In the genomic region with DNA sequence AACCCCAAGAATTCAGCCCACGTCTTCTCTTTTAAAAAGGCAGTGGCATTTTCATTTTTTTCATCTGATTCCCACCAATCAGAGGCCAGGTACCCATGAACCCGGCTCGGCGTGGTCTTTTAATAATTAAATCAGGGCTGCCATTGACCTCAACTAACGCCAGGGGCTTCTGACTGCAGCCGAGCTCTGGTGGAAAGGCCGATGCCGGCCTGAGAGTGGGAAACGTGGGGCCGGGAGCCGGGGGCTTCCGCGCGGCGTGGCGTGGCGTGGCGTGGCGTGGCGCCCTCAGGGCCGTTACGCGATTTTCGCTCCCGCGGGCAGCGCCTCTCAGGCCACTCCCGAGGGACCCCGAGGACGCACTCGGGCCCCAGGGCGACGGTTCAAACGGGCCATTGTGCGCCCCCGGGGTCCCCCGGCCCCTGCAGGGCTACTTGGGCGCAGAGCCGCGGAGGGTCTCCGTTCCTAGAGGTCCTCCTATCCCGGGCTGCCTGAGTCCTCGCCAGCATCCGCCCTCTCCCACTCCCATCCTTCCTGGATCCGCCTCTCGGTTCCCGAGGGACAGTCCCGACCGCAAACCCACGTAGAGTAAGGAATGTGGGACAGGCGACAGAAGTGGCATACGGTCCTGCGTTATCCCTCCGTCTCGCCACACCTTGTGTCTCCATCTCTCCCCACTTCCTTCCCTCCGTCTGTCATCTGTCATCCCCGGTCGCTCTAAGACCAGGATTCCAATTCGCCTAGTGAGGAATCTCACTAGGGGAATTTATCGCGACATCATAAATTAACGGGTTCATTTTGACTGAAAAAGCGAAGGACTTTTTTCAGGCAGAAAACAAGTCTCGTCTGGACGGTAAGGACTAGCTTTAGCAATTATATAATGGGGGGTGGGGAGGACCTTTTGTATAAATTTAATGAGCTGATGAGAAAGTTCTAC, we compare ENCODE assay signal across 1 cellular context.
A peak's percentile ranks its signal among the peaks of the same experiment; 100 is the strongest.
TF ChIP-seq lines count a peak whose summit lies in the region.

No MANE protein-coding gene starts in this region.

TF ChIP-seq in HepG2, 621 proteins besides CTCF, POLR2A, EP300 and RAD21 (continued from another document and continues in another):
- TF ChIP-seq HDAC1 (CRISPR knock-in tag; IDR thresholded peaks at IDR 0.05): peak; percentile 69
- peak; percentile 18; the same call in 1 of the 2 replicates for TF ChIP-seq CBFB (CRISPR knock-in tag; IDR thresholded peaks at IDR 0.05)
- peak; percentile 87; the same call in 1 of the 2 replicates for TF ChIP-seq ZNF225 (CRISPR knock-in tag; IDR thresholded peaks at IDR 0.05)
- TF ChIP-seq CHD2 (IDR thresholded peaks at IDR 0.05; ENCODE audit: low read depth, low read length): no peak
- no peak for TF ChIP-seq NAIF1 (CRISPR knock-in tag; IDR thresholded peaks at IDR 0.05; ENCODE audit: borderline replicate concordance)
- TF ChIP-seq MED8 (CRISPR knock-in tag; IDR thresholded peaks at IDR 0.05; ENCODE audit: insufficient replicate concordance): no peak
- TF ChIP-seq FIP1L1 (IDR thresholded peaks at IDR 0.05; ENCODE audit: borderline replicate concordance, insufficient read depth, low read depth, low read length): no peak
- TF ChIP-seq BHLHE40 (IDR thresholded peaks at IDR 0.05; ENCODE audit: low read length): no peak
- no peak for TF ChIP-seq ZFAT (CRISPR knock-in tag; conservative IDR thresholded peaks at IDR 0.05)
- TF ChIP-seq ZNF577 (CRISPR knock-in tag; IDR thresholded peaks at IDR 0.05; ENCODE audit: borderline replicate concordance, low read depth): 0 out of 2 replicates have a peak, but pooled peaks have one; percentile 9
- no peak for TF ChIP-seq ZNF773 (CRISPR knock-in tag; IDR thresholded peaks at IDR 0.05; ENCODE audit: borderline replicate concordance)
- TF ChIP-seq ZNF850 (CRISPR knock-in tag; conservative IDR thresholded peaks at IDR 0.05): 0 out of 2 replicates have a peak, but pooled peaks have one; percentile 61
- TF ChIP-seq SP5 (CRISPR knock-in tag; IDR thresholded peaks at IDR 0.05; ENCODE audit: borderline replicate concordance, low read depth): no peak
- TF ChIP-seq MTF1 (CRISPR knock-in tag; IDR thresholded peaks at IDR 0.05): no peak
- TF ChIP-seq, protein P1, sequence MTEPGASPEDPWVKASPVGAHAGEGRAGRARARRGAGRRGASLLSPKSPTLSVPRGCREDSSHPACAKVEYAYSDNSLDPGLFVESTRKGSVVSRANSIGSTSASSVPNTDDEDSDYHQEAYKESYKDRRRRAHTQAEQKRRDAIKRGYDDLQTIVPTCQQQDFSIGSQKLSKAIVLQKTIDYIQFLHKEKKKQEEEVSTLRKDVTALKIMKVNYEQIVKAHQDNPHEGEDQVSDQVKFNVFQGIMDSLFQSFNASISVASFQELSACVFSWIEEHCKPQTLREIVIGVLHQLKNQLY (CRISPR knock-in tag; IDR thresholded peaks at IDR 0.05): no peak
- TF ChIP-seq SAP130 (CRISPR knock-in tag; IDR thresholded peaks at IDR 0.05; ENCODE audit: low read depth): peak; percentile 61; the same call in 1 of the 2 replicates
- no peak for TF ChIP-seq FOXC1 (CRISPR knock-in tag; IDR thresholded peaks at IDR 0.05; ENCODE audit: borderline replicate concordance)
- no peak for TF ChIP-seq YEATS2 (CRISPR knock-in tag; IDR thresholded peaks at IDR 0.05; ENCODE audit: borderline replicate concordance)
- TF ChIP-seq FOSL1 (CRISPR knock-in tag; IDR thresholded peaks at IDR 0.05; ENCODE audit: borderline replicate concordance): no peak
- no peak for TF ChIP-seq PAF1 (CRISPR knock-in tag; IDR thresholded peaks at IDR 0.05)
- peak; percentile 23; the same call in 1 of the 2 replicates for TF ChIP-seq MAZ (IDR thresholded peaks at IDR 0.05; ENCODE audit: borderline replicate concordance, low read depth, low read length)
- TF ChIP-seq MAZ (CRISPR knock-in tag; IDR thresholded peaks at IDR 0.05; ENCODE audit: low read depth): peak; percentile 62; the same call in 1 of the 2 replicates
- TF ChIP-seq NFRKB (IDR thresholded peaks at IDR 0.05): no peak
- TF ChIP-seq HNRNPH1 (optimal IDR thresholded peaks at IDR 0.05; ENCODE audit: low read depth, low read length): no peak
- TF ChIP-seq ISL2 (CRISPR knock-in tag; IDR thresholded peaks at IDR 0.05): 0 out of 2 replicates have a peak, but pooled peaks have one; percentile 9
- no peak for TF ChIP-seq CBX1 (IDR thresholded peaks at IDR 0.05; ENCODE audit: low read depth)
- no peak for TF ChIP-seq ZNF431 (CRISPR knock-in tag; IDR thresholded peaks at IDR 0.05; ENCODE audit: borderline replicate concordance, low read depth)
- TF ChIP-seq, protein P2, sequence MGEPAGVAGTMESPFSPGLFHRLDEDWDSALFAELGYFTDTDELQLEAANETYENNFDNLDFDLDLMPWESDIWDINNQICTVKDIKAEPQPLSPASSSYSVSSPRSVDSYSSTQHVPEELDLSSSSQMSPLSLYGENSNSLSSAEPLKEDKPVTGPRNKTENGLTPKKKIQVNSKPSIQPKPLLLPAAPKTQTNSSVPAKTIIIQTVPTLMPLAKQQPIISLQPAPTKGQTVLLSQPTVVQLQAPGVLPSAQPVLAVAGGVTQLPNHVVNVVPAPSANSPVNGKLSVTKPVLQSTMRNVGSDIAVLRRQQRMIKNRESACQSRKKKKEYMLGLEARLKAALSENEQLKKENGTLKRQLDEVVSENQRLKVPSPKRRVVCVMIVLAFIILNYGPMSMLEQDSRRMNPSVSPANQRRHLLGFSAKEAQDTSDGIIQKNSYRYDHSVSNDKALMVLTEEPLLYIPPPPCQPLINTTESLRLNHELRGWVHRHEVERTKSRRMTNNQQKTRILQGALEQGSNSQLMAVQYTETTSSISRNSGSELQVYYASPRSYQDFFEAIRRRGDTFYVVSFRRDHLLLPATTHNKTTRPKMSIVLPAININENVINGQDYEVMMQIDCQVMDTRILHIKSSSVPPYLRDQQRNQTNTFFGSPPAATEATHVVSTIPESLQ (CRISPR knock-in tag; conservative IDR thresholded peaks at IDR 0.05): 0 out of 2 replicates have a peak, but pooled peaks have one; percentile 45
- TF ChIP-seq ZNF816 (CRISPR knock-in tag; IDR thresholded peaks at IDR 0.05; ENCODE audit: borderline replicate concordance): peak; percentile 79; the same call in 1 of the 2 replicates
- no peak for TF ChIP-seq ZNF572 (CRISPR knock-in tag; IDR thresholded peaks at IDR 0.05)
- 0 out of 2 replicates have a peak, but pooled peaks have one; percentile 36 for TF ChIP-seq ZNF552 (CRISPR knock-in tag; IDR thresholded peaks at IDR 0.05; ENCODE audit: borderline replicate concordance)
- TF ChIP-seq BCLAF1 (IDR thresholded peaks at IDR 0.05): no peak
- TF ChIP-seq SMAD1 (CRISPR knock-in tag; IDR thresholded peaks at IDR 0.05; ENCODE audit: borderline replicate concordance, low read depth): peak; percentile 10; the same call in 1 of the 2 replicates
- TF ChIP-seq ZNF747 (CRISPR knock-in tag; IDR thresholded peaks at IDR 0.05; ENCODE audit: borderline replicate concordance): 0 out of 2 replicates have a peak, but pooled peaks have one; percentile 36
- no peak for TF ChIP-seq HNF4G (IDR thresholded peaks at IDR 0.05; ENCODE audit: borderline replicate concordance, low read depth, low read length)
- no peak for TF ChIP-seq HNF4G (CRISPR knock-in tag; IDR thresholded peaks at IDR 0.05; ENCODE audit: borderline replicate concordance, low read depth)
- TF ChIP-seq KDM2A (CRISPR knock-in tag; IDR thresholded peaks at IDR 0.05; ENCODE audit: borderline replicate concordance, low read depth): peak; percentile 50; the same call in 1 of the 2 replicates
- TF ChIP-seq, protein P3, sequence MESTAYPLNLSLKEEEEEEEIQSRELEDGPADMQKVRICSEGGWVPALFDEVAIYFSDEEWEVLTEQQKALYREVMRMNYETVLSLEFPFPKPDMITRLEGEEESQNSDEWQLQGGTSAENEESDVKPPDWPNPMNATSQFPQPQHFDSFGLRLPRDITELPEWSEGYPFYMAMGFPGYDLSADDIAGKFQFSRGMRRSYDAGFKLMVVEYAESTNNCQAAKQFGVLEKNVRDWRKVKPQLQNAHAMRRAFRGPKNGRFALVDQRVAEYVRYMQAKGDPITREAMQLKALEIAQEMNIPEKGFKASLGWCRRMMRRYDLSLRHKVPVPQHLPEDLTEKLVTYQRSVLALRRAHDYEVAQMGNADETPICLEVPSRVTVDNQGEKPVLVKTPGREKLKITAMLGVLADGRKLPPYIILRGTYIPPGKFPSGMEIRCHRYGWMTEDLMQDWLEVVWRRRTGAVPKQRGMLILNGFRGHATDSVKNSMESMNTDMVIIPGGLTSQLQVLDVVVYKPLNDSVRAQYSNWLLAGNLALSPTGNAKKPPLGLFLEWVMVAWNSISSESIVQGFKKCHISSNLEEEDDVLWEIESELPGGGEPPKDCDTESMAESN (CRISPR knock-in tag; conservative IDR thresholded peaks at IDR 0.05): 0 out of 2 replicates have a peak, but pooled peaks have one; percentile 42
- TF ChIP-seq ZBTB44 (CRISPR knock-in tag; IDR thresholded peaks at IDR 0.05): no peak; the same call in 1 of the 2 replicates
- TF ChIP-seq ZNF335 (CRISPR knock-in tag; IDR thresholded peaks at IDR 0.05): no peak; the same call in 1 of the 2 replicates
- TF ChIP-seq ASH2L (IDR thresholded peaks at IDR 0.05; ENCODE audit: insufficient read length, low read depth, low read length): no peak
- no peak for TF ChIP-seq ZKSCAN5 (CRISPR knock-in tag; IDR thresholded peaks at IDR 0.05)
- peak; percentile 60; the same call in 1 of the 2 replicates for TF ChIP-seq ZFP36L1 (CRISPR knock-in tag; IDR thresholded peaks at IDR 0.05)
- TF ChIP-seq ZNF451 (CRISPR knock-in tag; IDR thresholded peaks at IDR 0.05): no peak
- TF ChIP-seq, protein P4, sequence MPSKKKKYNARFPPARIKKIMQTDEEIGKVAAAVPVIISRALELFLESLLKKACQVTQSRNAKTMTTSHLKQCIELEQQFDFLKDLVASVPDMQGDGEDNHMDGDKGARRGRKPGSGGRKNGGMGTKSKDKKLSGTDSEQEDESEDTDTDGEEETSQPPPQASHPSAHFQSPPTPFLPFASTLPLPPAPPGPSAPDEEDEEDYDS (CRISPR knock-in tag; IDR thresholded peaks at IDR 0.05): no peak
- TF ChIP-seq NCOR1 (IDR thresholded peaks at IDR 0.05; ENCODE audit: borderline replicate concordance, low read length): 0 out of 2 replicates have a peak, but pooled peaks have one; percentile 24
- TF ChIP-seq, protein P5, sequence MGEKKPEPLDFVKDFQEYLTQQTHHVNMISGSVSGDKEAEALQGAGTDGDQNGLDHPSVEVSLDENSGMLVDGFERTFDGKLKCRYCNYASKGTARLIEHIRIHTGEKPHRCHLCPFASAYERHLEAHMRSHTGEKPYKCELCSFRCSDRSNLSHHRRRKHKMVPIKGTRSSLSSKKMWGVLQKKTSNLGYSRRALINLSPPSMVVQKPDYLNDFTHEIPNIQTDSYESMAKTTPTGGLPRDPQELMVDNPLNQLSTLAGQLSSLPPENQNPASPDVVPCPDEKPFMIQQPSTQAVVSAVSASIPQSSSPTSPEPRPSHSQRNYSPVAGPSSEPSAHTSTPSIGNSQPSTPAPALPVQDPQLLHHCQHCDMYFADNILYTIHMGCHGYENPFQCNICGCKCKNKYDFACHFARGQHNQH (CRISPR knock-in tag; IDR thresholded peaks at IDR 0.05): no peak; the same call in 1 of the 2 replicates
- TF ChIP-seq CBX5 (CRISPR knock-in tag; IDR thresholded peaks at IDR 0.05; ENCODE audit: borderline replicate concordance): no peak; the same call in 1 of the 2 replicates
- peak; percentile 34; the same call in 1 of the 2 replicates for TF ChIP-seq ETV5 (CRISPR knock-in tag; IDR thresholded peaks at IDR 0.05; ENCODE audit: borderline replicate concordance)
- TF ChIP-seq ZNF709 (CRISPR knock-in tag; IDR thresholded peaks at IDR 0.05): no peak
- TF ChIP-seq PHB2 (IDR thresholded peaks at IDR 0.05; ENCODE audit: partially characterized antibody): no peak
- TF ChIP-seq, protein P6, sequence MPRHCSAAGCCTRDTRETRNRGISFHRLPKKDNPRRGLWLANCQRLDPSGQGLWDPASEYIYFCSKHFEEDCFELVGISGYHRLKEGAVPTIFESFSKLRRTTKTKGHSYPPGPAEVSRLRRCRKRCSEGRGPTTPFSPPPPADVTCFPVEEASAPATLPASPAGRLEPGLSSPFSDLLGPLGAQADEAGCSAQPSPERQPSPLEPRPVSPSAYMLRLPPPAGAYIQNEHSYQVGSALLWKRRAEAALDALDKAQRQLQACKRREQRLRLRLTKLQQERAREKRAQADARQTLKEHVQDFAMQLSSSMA (CRISPR knock-in tag; IDR thresholded peaks at IDR 0.05): no peak
- no peak for TF ChIP-seq SOX5 (CRISPR knock-in tag; IDR thresholded peaks at IDR 0.05; ENCODE audit: borderline replicate concordance)
- TF ChIP-seq ZFP36L2 (CRISPR knock-in tag; IDR thresholded peaks at IDR 0.05): no peak; the same call in 1 of the 2 replicates
- TF ChIP-seq MAFF (IDR thresholded peaks at IDR 0.05; ENCODE audit: low read depth, low read length): no peak
